In genomic region chr1:110477445-110477957, GRCh38 we compare ENCODE assay signal across 12 cellular contexts. TPM values are rescaled to one million over a fixed set of nuclear protein-coding genes. Genes with fewer than 3 reads are reported as not detected.
DNase-seq lines count a peak whose midpoint lies in the region; ATAC-seq and TF ChIP-seq lines count a peak whose summit lies in the region.
"Had no signal": no experiment of that assay in that cellular context is flagged by ENCODE, and none has a peak within 500 bp of the region (broad histone marks: within the 10 kb centered on the region; RNA-seq: fewer than 3 reads in every experiment).

No MANE protein-coding gene starts in this region.

- CTCF ChIA-PET in HEK293T (lab: Yijun Ruan, JAX) = interaction anchor here (1.7 kb wide), 1 partner anchor 18 kb away, joined by 10 read pairs; no protein-coding TSS in a partner anchor

- peaks cover 8% of the 10 kb centered on the region for H3K27me3 Mint-ChIP-seq in activated T-helper 17 cell treated with anti-CD3 and anti-CD28 coated beads, Interleukin-2, amount 50 U/mL, for 72 hours

- peaks cover 6% of the 10 kb centered on the region for H3K4me1 Mint-ChIP-seq in activated T-helper 17 cell treated with anti-CD3 and anti-CD28 coated beads, Interleukin-2, amount 50 U/mL, for 72 hours
- H3K4me1 Mint-ChIP-seq: stimulated activated naive B cell treated with anti-CD40 and anti-IgM and Interleukin-4, amounts not matched to agents 10 μg/mL and 1 μg/mL and 100 μg/mL, for 72 hours had no signal

- DNase-seq in CD1c-positive myeloid dendritic cell (ENCODE audit: extremely low spot score) (peak; percentile 21), HEK293T (ENCODE audit: extremely low spot score) (peak; percentile 45), left colon (no peak)
- DNase-seq in activated CD4-positive, alpha-beta T cell treated with anti-CD3 and anti-CD28 coated beads for 1 hour = no peak
- DNase-seq: activated effector memory CD4-positive, alpha-beta T cell treated with Interleukin-2 at 50 U/mL for 16 hours; NCI-H2029 treated with DMSO at 0.1 percent for 48 hours; stimulated activated naive B cell treated with anti-CD40 and anti-IgM and Interleukin-4, amounts not matched to agents 10 μg/mL and 1 μg/mL and 100 μg/mL, for 72 hours had no signal

- H3K4me3 Mint-ChIP-seq in activated T-helper 17 cell treated with anti-CD3 and anti-CD28 coated beads, Interleukin-2, amount 50 U/mL, for 72 hours = no peak overlapping the region
- H3K4me3 Mint-ChIP-seq: stimulated activated naive B cell treated with anti-CD40 and anti-IgM and Interleukin-4, amounts not matched to agents 10 μg/mL and 1 μg/mL and 100 μg/mL, for 72 hours; T-helper 1 cell treated with Interleukin-12 subunit alpha and Interleukin-12 subunit beta and Interleukin-4 antibody, amounts not matched to agents 30 μg/mL and 1 μg/mL, for 36 hours had no signal

- no peaks in the 10 kb centered on the region for H3K36me3 Mint-ChIP-seq in activated T-helper 17 cell treated with anti-CD3 and anti-CD28 coated beads, Interleukin-2, amount 50 U/mL, for 72 hours (ENCODE audit: low read depth)
- H3K36me3 Mint-ChIP-seq: stimulated activated naive B cell treated with anti-CD40 and anti-IgM and Interleukin-4, amounts not matched to agents 10 μg/mL and 1 μg/mL and 100 μg/mL, for 72 hours had no signal

- H3K27ac Mint-ChIP-seq in activated T-helper 17 cell treated with anti-CD3 and anti-CD28 coated beads, Interleukin-2, amount 50 U/mL, for 72 hours = peak overlapping the region; percentile 4
- H3K27ac Mint-ChIP-seq: stimulated activated naive B cell treated with anti-CD40 and anti-IgM and Interleukin-4, amounts not matched to agents 10 μg/mL and 1 μg/mL and 100 μg/mL, for 72 hours; T-helper 1 cell treated with Interleukin-12 subunit alpha and Interleukin-12 subunit beta and Interleukin-4 antibody, amounts not matched to agents 30 μg/mL and 1 μg/mL, for 36 hours had no signal

- intact Hi-C loops in left colon (cut with DNase I, micrococcal nuclease) = no loop called here

- H3K9me3 Mint-ChIP-seq in activated T-helper 17 cell treated with anti-CD3 and anti-CD28 coated beads, Interleukin-2, amount 50 U/mL, for 72 hours = no peaks in the 10 kb centered on the region
- H3K9me3 Mint-ChIP-seq: stimulated activated naive B cell treated with anti-CD40 and anti-IgM and Interleukin-4, amounts not matched to agents 10 μg/mL and 1 μg/mL and 100 μg/mL, for 72 hours; T-helper 1 cell treated with Interleukin-12 subunit alpha and Interleukin-12 subunit beta and Interleukin-4 antibody, amounts not matched to agents 30 μg/mL and 1 μg/mL, for 36 hours had no signal

- POLR2A ChIA-PET in HEK293T (lab: Yijun Ruan, JAX) = no interaction called here

- ATAC-seq in activated T-helper 17 cell treated with anti-CD3 and anti-CD28 coated beads, Interleukin-2, amount 50 U/mL, for 72 hours (replicated peaks) = no peak
- ATAC-seq in left colon = peak; percentile 37
- no peak for ATAC-seq in GM21447 (IDR thresholded peaks at IDR 0.05; ENCODE audit: unreplicated experiment)
- ATAC-seq in GM18870 (IDR thresholded peaks at IDR 0.05; ENCODE audit: unreplicated experiment) = no peak
- no peak for ATAC-seq in GM21717 (IDR thresholded peaks at IDR 0.05; ENCODE audit: unreplicated experiment)
- ATAC-seq: stimulated activated naive B cell treated with anti-CD40 and anti-IgM and Interleukin-4, amounts not matched to agents 10 μg/mL and 1 μg/mL and 100 μg/mL, for 72 hours had no signal

TF ChIP-seq in HEK293T, 16 proteins besides CTCF, POLR2A, EP300 and RAD21:
- no peak for TF ChIP-seq ZNF384 (IDR thresholded peaks at IDR 0.05)

RNA-seq across cellular contexts. Expression of gene PROK1, which starts 26.6 kb away (rescaled TPM):
- not detected for total RNA-seq in activated T-helper 17 cell treated with anti-CD3 and anti-CD28 coated beads, Interleukin-2, amount 50 U/mL, for 72 hours
- not detected for total RNA-seq in left colon

RNA-seq across cellular contexts. Expression of gene KCNA10, which starts 41.5 kb away (rescaled TPM):
- not detected for total RNA-seq in activated T-helper 17 cell treated with anti-CD3 and anti-CD28 coated beads, Interleukin-2, amount 50 U/mL, for 72 hours
- total RNA-seq in left colon = not detected

Comparison
In these comparisons a context has a peak if more than half of its experiments do, and no peak if none do; other contexts are left out.
1. DNase-seq: peak in CD1c-positive myeloid dendritic cell (single experiment) and HEK293T (single experiment); none in left colon (0 of 2) and activated CD4-positive, alpha-beta T cell treated with anti-CD3 and anti-CD28 coated beads for 1 hour (single experiment).